12 cellular contexts compared by ENCODE assay signal in genomic region chr7:69839782-69840181, GRCh38.
DNase-seq lines count a peak whose midpoint lies in the region; ATAC-seq and TF ChIP-seq lines count a peak whose summit lies in the region.
"Had no signal": no experiment of that assay in that cellular context is flagged by ENCODE, and none has a peak within 500 bp of the region (broad histone marks: within the 10 kb centered on the region; RNA-seq: fewer than 3 reads in every experiment).

No MANE protein-coding gene starts in this region.

- H3K9me3 ChIP-seq in esophagus muscularis mucosa: no peaks in the 10 kb centered on the region

- no peak for TF ChIP-seq EP300 in esophagus muscularis mucosa (IDR thresholded peaks at IDR 0.05)

- peaks cover 0 to 14% (median 0%) of the 10 kb centered on the region in 4 donors for H3K4me1 ChIP-seq in esophagus muscularis mucosa

- DNase-seq in esophagus muscularis mucosa (ENCODE audit: extremely low spot score): peak; percentile 24
- DNase-seq in iPS-NIHi7 (ENCODE audit: extremely low spot score): no peak
- DNase-seq in activated T-cell treated with anti-CD3 and anti-CD28 coated beads, Interleukin-2, amount 50 U/mL, for 1 hour: no peak
- no peak for DNase-seq in occipital lobe (lab: John Stamatoyannopoulos, UW)
- DNase-seq in T-helper 1 cell: no peak
- DNase-seq: DND-41; NCI-H69; stimulated activated CD4-positive, alpha-beta T cell treated with anti-CD3 and anti-CD28 coated beads, Interleukin-1b, Interleukin-23, amount 100 ng/mL, for 48 hours; stimulated activated naive CD4-positive, alpha-beta T cell treated with Interleukin-2 at 50 U/mL for 16 hours had no signal

- WGBS in esophagus muscularis mucosa: 91% methylated on average over 2 of the region's 2 CpGs

- no peak for TF ChIP-seq POLR2A in esophagus muscularis mucosa (IDR thresholded peaks at IDR 0.05; ENCODE audit: low read depth)

- TF ChIP-seq CTCF in esophagus muscularis mucosa (IDR thresholded peaks at IDR 0.05): no peak

- no peaks in the 10 kb centered on the region for H3K27me3 ChIP-seq in esophagus muscularis mucosa

- H3K36me3 ChIP-seq in esophagus muscularis mucosa: no peaks in the 10 kb centered on the region

- no peak overlapping the region for H3K27ac ChIP-seq in esophagus muscularis mucosa (replicated peaks in 1 of 4)

- intact Hi-C loops in esophagus muscularis mucosa (cut with DNase I): no loop called here

- H3K4me3 ChIP-seq in esophagus muscularis mucosa: no peak overlapping the region

- ATAC-seq in GM18519 (IDR thresholded peaks at IDR 0.05; ENCODE audit: low FRiP score, unreplicated experiment) (peak; percentile 40), GM21737 (IDR thresholded peaks at IDR 0.05; ENCODE audit: unreplicated experiment) (peak; percentile 49), HG03280 (IDR thresholded peaks at IDR 0.05; ENCODE audit: unreplicated experiment) (peak; percentile 35)
